ENCODE assay signal across 28 cellular contexts in the genomic region with DNA sequence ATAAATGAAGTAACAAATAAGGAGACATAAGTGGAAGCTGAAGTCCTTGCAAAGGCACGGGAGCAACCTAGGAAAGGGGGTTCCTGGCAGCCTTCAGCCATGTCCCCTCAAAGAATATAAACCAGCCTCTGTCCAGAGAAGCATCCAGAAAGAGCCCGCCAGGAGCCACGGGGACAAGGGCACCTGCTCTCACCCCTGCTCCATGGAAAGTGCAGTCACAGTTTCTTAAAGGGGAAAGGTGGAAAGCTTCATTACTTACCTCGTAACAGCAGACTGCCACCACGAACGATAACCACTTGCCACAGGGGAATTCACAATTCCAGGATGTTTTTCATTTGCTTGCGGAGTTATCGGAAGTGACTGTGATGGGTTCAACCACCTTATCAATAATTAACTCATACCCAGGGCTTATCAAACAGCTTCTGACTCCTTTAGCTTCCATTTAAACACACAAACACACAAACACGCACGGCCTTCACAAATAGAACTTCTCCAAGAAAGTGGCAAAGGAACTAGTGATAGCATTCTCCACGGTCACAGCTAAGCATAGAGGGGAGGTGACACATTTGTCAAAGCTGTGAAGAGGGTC.
DNase-seq lines count a peak whose midpoint lies in the region; ATAC-seq and TF ChIP-seq lines count a peak whose summit lies in the region.
"Had no signal": no experiment of that assay in that cellular context is flagged by ENCODE, and none has a peak within 500 bp of the region (broad histone marks: within the 10 kb centered on the region; RNA-seq: fewer than 3 reads in every experiment).

No MANE protein-coding gene starts in this region.

- peaks cover 0 to 2% (median 0%) of the 10 kb centered on the region in 8 donors for H3K9me3 Mint-ChIP-seq in CD4-positive, alpha-beta memory T cell
- H3K9me3 Mint-ChIP-seq in activated T-helper 1 cell treated with anti-CD3 and anti-CD28 coated beads, Interleukin-12 subunit alpha, Interleukin-12 subunit beta, Interleukin-2, Interleukin-4 antibody, amounts not matched to agents 30 ng/mL and 10 ng/mL and 1 ng/mL, durations not matched to agents 14 hours and 24 hours and 36 hours: no peaks in the 10 kb centered on the region
- H3K9me3 Mint-ChIP-seq: CD8-positive, alpha-beta T cell had no signal

- H3K27me3 ChIP-seq in body of pancreas (no peaks in the 10 kb centered on the region), esophagus muscularis mucosa (no peaks in the 10 kb centered on the region), lower lobe of right lung (ENCODE audit: low read depth) (no peaks in the 10 kb centered on the region)
- no peaks in the 10 kb centered on the region for H3K27me3 ChIP-seq in CD4-positive, alpha-beta memory T cell (ENCODE audit: insufficient read depth, low read length)
- H3K27me3 ChIP-seq: SJCRH30 had no signal

- WGBS in body of pancreas, 2 donors: 21 to 22% methylated on average over 11 of the region's 11 CpGs
- 82% methylated on average over 11 of the region's 11 CpGs for WGBS in esophagus muscularis mucosa

- H3K9me3 ChIP-seq in body of pancreas: no peaks in the 10 kb centered on the region
- no peaks in the 10 kb centered on the region for H3K9me3 ChIP-seq in esophagus muscularis mucosa
- no peaks in the 10 kb centered on the region for H3K9me3 ChIP-seq in mucosa of descending colon
- no peaks in the 10 kb centered on the region for H3K9me3 ChIP-seq in CD4-positive, alpha-beta memory T cell (ENCODE audit: control insufficient read depth in 1 of 2, low read length in 2 of 2)
- H3K9me3 ChIP-seq in lower lobe of right lung: no peaks in the 10 kb centered on the region
- H3K9me3 ChIP-seq: A549, SJCRH30 had no signal

- H3K27ac ChIP-seq in body of pancreas (peak overlapping the region in 1 of 4 donors; percentile 58), esophagus muscularis mucosa (replicated peaks in 1 of 4) (no peak overlapping the region), lower lobe of right lung (no peak overlapping the region)
- H3K27ac ChIP-seq in CD4-positive, alpha-beta memory T cell (ENCODE audit: low read depth, low read length): no peak overlapping the region
- H3K27ac ChIP-seq: A549, PC-9, SJCRH30 had no signal

- H3K27me3 Mint-ChIP-seq in CD4-positive, alpha-beta memory T cell: peaks cover 3% of the 10 kb centered on the region in 2 donors
- peaks cover 13% of the 10 kb centered on the region for H3K27me3 Mint-ChIP-seq in activated T-helper 1 cell treated with anti-CD3 and anti-CD28 coated beads, Interleukin-12 subunit alpha, Interleukin-12 subunit beta, Interleukin-2, Interleukin-4 antibody, amounts not matched to agents 30 ng/mL and 10 ng/mL and 1 ng/mL, durations not matched to agents 14 hours and 24 hours and 36 hours (ENCODE audit: insufficient read depth)

- no peak for TF ChIP-seq EP300 in esophagus muscularis mucosa (IDR thresholded peaks at IDR 0.05)

- H3K4me1 Mint-ChIP-seq in CD4-positive, alpha-beta memory T cell: peaks cover 0 to 3% (median 0%) of the 10 kb centered on the region in 4 donors
- peaks cover 3% of the 10 kb centered on the region for H3K4me1 Mint-ChIP-seq in activated T-helper 1 cell treated with anti-CD3 and anti-CD28 coated beads, Interleukin-12 subunit alpha, Interleukin-12 subunit beta, Interleukin-2, Interleukin-4 antibody, amounts not matched to agents 30 ng/mL and 10 ng/mL and 1 ng/mL, durations not matched to agents 14 hours and 24 hours and 36 hours (ENCODE audit: low read depth)

- H3K36me3 Mint-ChIP-seq in CD4-positive, alpha-beta memory T cell: no peaks in the 10 kb centered on the region
- no peaks in the 10 kb centered on the region for H3K36me3 Mint-ChIP-seq in activated T-helper 1 cell treated with anti-CD3 and anti-CD28 coated beads, Interleukin-12 subunit alpha, Interleukin-12 subunit beta, Interleukin-2, Interleukin-4 antibody, amounts not matched to agents 30 ng/mL and 10 ng/mL and 1 ng/mL, durations not matched to agents 14 hours and 24 hours and 36 hours (ENCODE audit: low read depth)
- H3K36me3 Mint-ChIP-seq: CD8-positive, alpha-beta T cell had no signal

- H3K4me3 Mint-ChIP-seq in CD4-positive, alpha-beta memory T cell: no peak overlapping the region
- no peak overlapping the region for H3K4me3 Mint-ChIP-seq in activated T-helper 1 cell treated with anti-CD3 and anti-CD28 coated beads, Interleukin-12 subunit alpha, Interleukin-12 subunit beta, Interleukin-2, Interleukin-4 antibody, amounts not matched to agents 30 ng/mL and 10 ng/mL and 1 ng/mL, durations not matched to agents 14 hours and 24 hours and 36 hours
- H3K4me3 Mint-ChIP-seq: CD8-positive, alpha-beta T cell had no signal

- H3K4me3 ChIP-seq in body of pancreas (no peak overlapping the region), esophagus muscularis mucosa (no peak overlapping the region), mucosa of descending colon (no peak overlapping the region), lower lobe of right lung (no peak overlapping the region)
- no peak overlapping the region for H3K4me3 ChIP-seq in CD4-positive, alpha-beta memory T cell (ENCODE audit: low read length in 2 of 2)
- H3K4me3 ChIP-seq: A549, K562, PC-9, SJCRH30 had no signal

- TF ChIP-seq CTCF in body of pancreas (IDR thresholded peaks at IDR 0.05) (no peak), esophagus muscularis mucosa (IDR thresholded peaks at IDR 0.05) (no peak), mucosa of descending colon (IDR thresholded peaks at IDR 0.05) (no peak), lower lobe of right lung (IDR thresholded peaks at IDR 0.05) (no peak)

- peak; percentile 54 for ATAC-seq in body of pancreas
- ATAC-seq in left lobe of liver: peak; percentile 65
- peak; percentile 38 for ATAC-seq in mucosa of descending colon
- ATAC-seq in lower lobe of right lung: no peak
- ATAC-seq: CD8-positive, alpha-beta T cell; HCT116; K562; Right ventricle myocardium inferior; SK-N-SH treated with all-trans-retinoic acid at 6 μM for 48 hours had no signal

- intact Hi-C loops in body of pancreas (cut with DNase I) (no loop called here), esophagus muscularis mucosa (cut with DNase I) (no loop called here), mucosa of descending colon (cut with DNase I, micrococcal nuclease) (loop anchor here in 1 of 2 donors (10.0 kb wide), 1 partner anchor 561 kb away; no protein-coding TSS in a partner anchor), lower lobe of right lung (cut with DNase I) (no loop called here)
- intact Hi-C loops in CD4-positive, alpha-beta memory T cell (cut with micrococcal nuclease): no loop called here
- intact Hi-C loops in activated T-helper 1 cell treated with anti-CD3 and anti-CD28 coated beads, Interleukin-12 subunit alpha, Interleukin-12 subunit beta, Interleukin-2, Interleukin-4 antibody, amounts not matched to agents 30 ng/mL and 10 ng/mL and 1 ng/mL, durations not matched to agents 14 hours and 24 hours and 36 hours (cut with micrococcal nuclease): no loop called here

- H3K36me3 ChIP-seq in body of pancreas (replicated peaks in 1 of 2; ENCODE audit: insufficient read depth in 1 of 2, low read depth in 2 of 2) (no peaks in the 10 kb centered on the region), esophagus muscularis mucosa (no peaks in the 10 kb centered on the region), mucosa of descending colon (ENCODE audit: low read depth) (no peaks in the 10 kb centered on the region), lower lobe of right lung (no peaks in the 10 kb centered on the region)
- no peaks in the 10 kb centered on the region for H3K36me3 ChIP-seq in CD4-positive, alpha-beta memory T cell (ENCODE audit: insufficient read depth, low read length)
- H3K36me3 ChIP-seq: SJCRH30 had no signal

- H3K4me1 ChIP-seq in body of pancreas: peaks cover 21% of the 10 kb centered on the region
- peaks cover 0 to 4% (median 4%) of the 10 kb centered on the region in 4 donors for H3K4me1 ChIP-seq in esophagus muscularis mucosa
- no peaks in the 10 kb centered on the region for H3K4me1 ChIP-seq in mucosa of descending colon (ENCODE audit: low read depth)
- H3K4me1 ChIP-seq in CD4-positive, alpha-beta memory T cell (ENCODE audit: insufficient read depth, low read length): no peaks in the 10 kb centered on the region
- peaks cover 5% of the 10 kb centered on the region for H3K4me1 ChIP-seq in lower lobe of right lung
- H3K4me1 ChIP-seq: A549, SJCRH30 had no signal

- CTCF ChIA-PET in CD4-positive, alpha-beta memory T cell (lab: Charles Lee; ENCODE audit: partially characterized antibody): interaction anchor here (1.8 kb wide), 1 partner anchor 145 kb away, joined by 14 read pairs; no protein-coding TSS in a partner anchor

- no peak for TF ChIP-seq POLR2A in body of pancreas (IDR thresholded peaks at IDR 0.05)
- TF ChIP-seq POLR2A in esophagus muscularis mucosa (IDR thresholded peaks at IDR 0.05; ENCODE audit: low read depth): no peak

- POLR2A ChIA-PET in CD4-positive, alpha-beta memory T cell (lab: Charles Lee; ENCODE audit: partially characterized antibody): no interaction called here

- H3K27ac Mint-ChIP-seq in CD4-positive, alpha-beta memory T cell: no peak overlapping the region
- H3K27ac Mint-ChIP-seq in activated T-helper 1 cell treated with anti-CD3 and anti-CD28 coated beads, Interleukin-12 subunit alpha, Interleukin-12 subunit beta, Interleukin-2, Interleukin-4 antibody, amounts not matched to agents 30 ng/mL and 10 ng/mL and 1 ng/mL, durations not matched to agents 14 hours and 24 hours and 36 hours: no peak overlapping the region
- H3K27ac Mint-ChIP-seq: CD8-positive, alpha-beta T cell had no signal

- peak in 1 of 4 donors; percentile 14 for DNase-seq in body of pancreas
- peak; percentile 86 for DNase-seq in esophagus muscularis mucosa (ENCODE audit: extremely low spot score)
- DNase-seq in left lobe of liver (ENCODE audit: low spot score): no peak
- no peak for DNase-seq in mucosa of descending colon
- no peak for DNase-seq in CD4-positive, alpha-beta memory T cell
- DNase-seq in lower lobe of right lung: no peak
- no peak for DNase-seq in NCI-H345 treated with DMSO at 0.1 percent for 48 hours (lab: John Stamatoyannopoulos, UW; ENCODE audit: unreplicated experiment)
- no peak for DNase-seq in activated T-helper 1 cell treated with anti-CD3 and anti-CD28 coated beads, Interleukin-12 subunit alpha, Interleukin-12 subunit beta, Interleukin-2, Interleukin-4 antibody, amounts not matched to agents 30 ng/mL and 10 ng/mL and 1 ng/mL, durations not matched to agents 14 hours and 24 hours and 36 hours (ENCODE audit: low spot score)
- DNase-seq: C1 segment of cervical spinal cord; CD8-positive, alpha-beta T cell; DMS79 treated with DMSO at 0.1 percent for 48 hours; GF-D8; Kasumi-1; MV-4-11; NCI-H1105; NCI-H1436 treated with DMSO at 0.1 percent for 48 hours; NCI-H187 treated with DMSO at 0.1 percent for 48 hours; NCI-H446 treated with DMSO at 0.1 percent for 48 hours; NCI-H526; NCI-H82; NK-92 treated with Interleukin-12 subunit alpha and Interleukin-12 subunit beta, amount 100 ng/mL, for 24 hours; PC-9; SJCRH30 had no signal

Comparison
In these comparisons a context has a peak if more than half of its experiments do, and no peak if none do; other contexts are left out.
1. ATAC-seq: peak in body of pancreas (single experiment), left lobe of liver (single experiment) and mucosa of descending colon (single experiment); none in lower lobe of right lung (0 of 2).